30 cellular contexts compared by ENCODE assay signal in genomic region chr9:134493471-134494272, GRCh38.
A peak's percentile ranks its signal among the peaks of the same experiment; 100 is the strongest.
DNase-seq lines count a peak whose midpoint lies in the region; ATAC-seq, FAIRE-seq and TF ChIP-seq lines count a peak whose summit lies in the region.
"Had no signal": no experiment of that assay in that cellular context is flagged by ENCODE, and none has a peak within 500 bp of the region (broad histone marks: within the 10 kb centered on the region; RNA-seq: fewer than 3 reads in every experiment).

No MANE protein-coding gene starts in this region.

- no peaks in the 10 kb centered on the region; a peak in 1 of 7 replicates for H3K27me3 ChIP-seq in H1 (replicated peaks in 1 of 4; ENCODE audit: control insufficient read depth in 3 of 4, extremely low read depth in 1 of 4, insufficient read depth in 3 of 4, low read length in 3 of 4)
- no peaks in the 10 kb centered on the region for H3K27me3 ChIP-seq in upper lobe of right lung
- no peaks in the 10 kb centered on the region; the same call in 1 of the 2 replicates for H3K27me3 ChIP-seq in SJCRH30
- H3K27me3 ChIP-seq: ascending aorta had no signal

- no peak overlapping the region for H2BK20ac ChIP-seq in H1 (ENCODE audit: low read length)

- 0 out of 2 replicates have a peak overlapping the region, but pooled peaks have one; percentile 53 for H2AFZ ChIP-seq in H1 (ENCODE audit: low read length)

- no peak overlapping the region for H4K8ac ChIP-seq in H1 (ENCODE audit: extremely low read depth, insufficient read depth, low read length)

- no peak overlapping the region for H4K91ac ChIP-seq in H1 (replicated peaks; ENCODE audit: insufficient read length, low read length)

- no peaks in the 10 kb centered on the region for H3K79me2 ChIP-seq in H1 (ENCODE audit: control insufficient read depth in 1 of 2, insufficient read depth in 2 of 2, low read length in 2 of 2)

- no peaks in the 10 kb centered on the region for H3K9me3 Mint-ChIP-seq in mesothelial cell of epicardium
- H3K9me3 Mint-ChIP-seq: activated naive CD4-positive, alpha-beta T cell treated with anti-CD3 and anti-CD28 coated beads, Interleukin-2, amount 50 U/mL, for 24 hours; activated T-helper 17 cell treated with anti-CD3 and anti-CD28 coated beads, Interleukin-2, amount 50 U/mL, for 72 hours; CD4-positive, alpha-beta T cell; WTC11 had no signal

- H3K36me3 ChIP-seq in H1 (ENCODE audit: control insufficient read depth in 2 of 4, insufficient read depth in 4 of 4, low read length in 3 of 4) (no peaks in the 10 kb centered on the region), upper lobe of right lung (no peaks in the 10 kb centered on the region), SJCRH30 (no peaks in the 10 kb centered on the region)
- H3K36me3 ChIP-seq: ascending aorta, heart left ventricle had no signal

- peak; percentile 0 for DNase-seq in activated T-cell treated with anti-CD3 and anti-CD28 coated beads, Interleukin-2, amount 50 U/mL, for 1 hour
- DNase-seq in activated T-cell treated with anti-CD3 and anti-CD28 coated beads for 4 hours (no peak), H1 (ENCODE audit: low read depth in 1 of 2, low spot score in 2 of 2) (no peak), mesothelial cell of epicardium (ENCODE audit: low spot score in 2 of 2, unreplicated experiment in 2 of 2) (no peak), upper lobe of right lung (peak; percentile 19), LoVo (ENCODE audit: low spot score) (no peak), SJCRH30 (no peak), GM13977 (ENCODE audit: low spot score) (no peak)
- DNase-seq: activated CD4-positive, alpha-beta T cell treated with anti-CD3 and anti-CD28 coated beads, Interleukin-2, amount 50 U/mL, for 4 hours; caudate nucleus; cortex of kidney; NCI-H1048; NCI-H187; NCI-H2171 treated with DMSO at 0.1 percent for 48 hours; NCI-H510A treated with DMSO at 0.1 percent for 48 hours; PC-3; SHP77 treated with DMSO at 0.1 percent for 48 hours; stimulated activated CD4-positive, alpha-beta T cell treated with anti-CD3 and anti-CD28 coated beads, Interleukin-4, amount 100 ng/mL, for 1 hour; substantia nigra; SW 1271; T1000 had no signal

- TF ChIP-seq EP300 in H1 (IDR thresholded peaks at IDR 0.05; ENCODE audit: borderline replicate concordance in 1 of 2, low read depth in 2 of 2, low read length in 2 of 2) = no peak

- no peaks in the 10 kb centered on the region for H3K23me2 ChIP-seq in H1 (ENCODE audit: low read depth, low read length)

- no peaks in the 10 kb centered on the region for H3K79me1 ChIP-seq in H1 (ENCODE audit: low read depth, low read length)

- no peak overlapping the region for H3K4me3 ChIP-seq in H1 (ENCODE audit: extremely low read depth in 1 of 4, insufficient read depth in 2 of 4, low read depth in 3 of 4, low read length in 4 of 4)
- H3K4me3 ChIP-seq in upper lobe of right lung = no peak overlapping the region
- H3K4me3 ChIP-seq in SJCRH30 = no peak overlapping the region
- H3K4me3 ChIP-seq: ascending aorta, GM12878, heart left ventricle had no signal

- no peak overlapping the region for H2BK5ac ChIP-seq in H1 (ENCODE audit: low read depth, low read length)

- peaks cover 6% of the 10 kb centered on the region for H3K27me3 Mint-ChIP-seq in mesothelial cell of epicardium (ENCODE audit: low read depth)

- intact Hi-C loops in upper lobe of right lung (cut with DNase I) = no loop called here

- H3K9ac ChIP-seq in H1 (replicated peaks in 1 of 4; ENCODE audit: extremely low read depth in 1 of 4, low read depth in 3 of 4, low read length in 3 of 4) = no peak overlapping the region

- H3K4me1 Mint-ChIP-seq in mesothelial cell of epicardium = peaks cover 30% of the 10 kb centered on the region
- H3K4me1 Mint-ChIP-seq: activated naive CD4-positive, alpha-beta T cell treated with anti-CD3 and anti-CD28 coated beads, Interleukin-2, amount 50 U/mL, for 24 hours; activated T-helper 17 cell treated with anti-CD3 and anti-CD28 coated beads, Interleukin-2, amount 50 U/mL, for 72 hours had no signal

- no peak for TF ChIP-seq RAD21 in H1 (IDR thresholded peaks at IDR 0.05 in 1 of 2, conservative IDR thresholded peaks at IDR 0.05 in 1 of 2; ENCODE audit: low read depth in 2 of 2, low read length in 2 of 2)

- in situ Hi-C loops in GM13977 (cut with MboI; ENCODE audit: low pct_unique_long_range_greater_than_20kb, low sequenced_read_pairs, unreplicated experiment) = no loop called here

- no peak for TF ChIP-seq POLR2A in H1 (IDR thresholded peaks at IDR 0.05; ENCODE audit: control extremely low read depth in 1 of 2, low read depth in 2 of 2, low read length in 2 of 2)

- no peak overlapping the region for H3K56ac ChIP-seq in H1 (replicated peaks; ENCODE audit: insufficient read length, low read depth, low read length)

- CTCF ChIA-PET in H1 (lab: Charles Lee; ENCODE audit: partially characterized antibody) = interaction anchor here (1.0 to 1.3 kb wide), 3 partner anchors 23 to 196 kb away, joined by 3 to 4 read pairs (median 3); no protein-coding TSS in a partner anchor

- peak overlapping the region; percentile 21 for H3K27ac Mint-ChIP-seq in mesothelial cell of epicardium
- H3K27ac Mint-ChIP-seq: activated naive CD4-positive, alpha-beta T cell treated with anti-CD3 and anti-CD28 coated beads, Interleukin-2, amount 50 U/mL, for 24 hours; activated T-helper 17 cell treated with anti-CD3 and anti-CD28 coated beads, Interleukin-2, amount 50 U/mL, for 72 hours; CD4-positive, alpha-beta T cell; WTC11 had no signal

- no peak overlapping the region for H3K4ac ChIP-seq in H1 (replicated peaks; ENCODE audit: insufficient read length, low read depth, low read length)

- ATAC-seq in upper lobe of right lung = no peak
- ATAC-seq: activated T-helper 17 cell treated with anti-CD3 and anti-CD28 coated beads, Interleukin-2, amount 50 U/mL, for 72 hours; GM12878; PC-3; WTC11 had no signal

- no peaks in the 10 kb centered on the region for H3K9me3 ChIP-seq in H1 (ENCODE audit: insufficient read depth in 2 of 2, low read depth in 1 of 2, low read length in 1 of 2)
- H3K9me3 ChIP-seq in upper lobe of right lung = no peaks in the 10 kb centered on the region
- H3K9me3 ChIP-seq in SJCRH30 (replicated peaks) = no peaks in the 10 kb centered on the region
- H3K9me3 ChIP-seq: ascending aorta, heart left ventricle had no signal

- H2BK15ac ChIP-seq in H1 (ENCODE audit: low read length) = no peak overlapping the region

- H3K27ac ChIP-seq in H1 (ENCODE audit: low read depth, low read length) (no peak overlapping the region), upper lobe of right lung (no peak overlapping the region), SJCRH30 (no peak overlapping the region)
- H3K27ac ChIP-seq: 22Rv1, ascending aorta had no signal

- H2BK120ac ChIP-seq in H1 (replicated peaks; ENCODE audit: low read depth, low read length) = no peak overlapping the region

- H3K14ac ChIP-seq in H1 (ENCODE audit: insufficient read length) = no peak overlapping the region

- peaks cover 0 to 5% (median 0%) of the 10 kb centered on the region in 4 experiments; a peak in 2 of 7 replicates for H3K4me1 ChIP-seq in H1 (replicated peaks in 1 of 4; ENCODE audit: control insufficient read depth in 3 of 4, insufficient read depth in 4 of 4, low read length in 3 of 4)
- H3K4me1 ChIP-seq in upper lobe of right lung = peaks cover 6% of the 10 kb centered on the region
- peaks cover 9% of the 10 kb centered on the region for H3K4me1 ChIP-seq in SJCRH30
- H3K4me1 ChIP-seq: ascending aorta had no signal

- H3K4me2 ChIP-seq in H1 (ENCODE audit: insufficient read depth in 1 of 2, low read depth in 2 of 2, low read length in 2 of 2) = no peak overlapping the region

- no peak overlapping the region for H3K23ac ChIP-seq in H1 (ENCODE audit: insufficient read length)

- H3K18ac ChIP-seq in H1 (ENCODE audit: extremely low read depth, low read length) = no peak overlapping the region

- H4K5ac ChIP-seq in H1 (ENCODE audit: insufficient read length, low read depth, low read length) = no peak overlapping the region

- FAIRE-seq in H1 (lab: Jason Lieb, UNC) = no peak
- FAIRE-seq: D721Med, GM12878 had no signal

- no peak overlapping the region for H3K4me3 Mint-ChIP-seq in mesothelial cell of epicardium
- H3K4me3 Mint-ChIP-seq: activated naive CD4-positive, alpha-beta T cell treated with anti-CD3 and anti-CD28 coated beads, Interleukin-2, amount 50 U/mL, for 24 hours; activated T-helper 17 cell treated with anti-CD3 and anti-CD28 coated beads, Interleukin-2, amount 50 U/mL, for 72 hours; CD4-positive, alpha-beta T cell; WTC11 had no signal

- H3K36me3 Mint-ChIP-seq in mesothelial cell of epicardium = no peaks in the 10 kb centered on the region
- H3K36me3 Mint-ChIP-seq: activated naive CD4-positive, alpha-beta T cell treated with anti-CD3 and anti-CD28 coated beads, Interleukin-2, amount 50 U/mL, for 24 hours; WTC11 had no signal

- no peaks in the 10 kb centered on the region for H4K20me1 ChIP-seq in H1 (replicated peaks in 1 of 2; ENCODE audit: control insufficient read depth in 1 of 2, insufficient read depth in 2 of 2, low read length in 2 of 2)

- no peak overlapping the region for H2AK5ac ChIP-seq in H1 (ENCODE audit: low read depth, low read length)

- 84% methylated on average over 24 of the region's 25 CpGs; no CpG with 5 or more reads in 1 of the 2 experiments for WGBS in H1 (ENCODE audit: extremely low coverage in 1 of 2, insufficient coverage in 1 of 2, insufficient read length in 1 of 2, insufficient replicate concordance in 2 of 2, low coverage in 1 of 2, low lambda C conversion rate in 2 of 2, missing lambda C conversion rate in 1 of 2), 2 experiments

- POLR2A ChIA-PET in H1 (lab: Charles Lee; ENCODE audit: partially characterized antibody) = no interaction called here

- TF ChIP-seq CTCF in H1 (IDR thresholded peaks at IDR 0.05; ENCODE audit: control extremely low read depth in 1 of 3, insufficient read depth in 1 of 3, low read depth in 1 of 3, low read length in 3 of 3) = no peak
- no peak for TF ChIP-seq CTCF in mesothelial cell of epicardium (IDR thresholded peaks at IDR 0.05; ENCODE audit: unreplicated experiment)
- no peak for TF ChIP-seq CTCF in upper lobe of right lung (IDR thresholded peaks at IDR 0.05)
- no peak for TF ChIP-seq CTCF in GM13977 (IDR thresholded peaks at IDR 0.05; ENCODE audit: extremely low read depth, insufficient read depth, missing control alignments)

- H2BK12ac ChIP-seq in H1 (ENCODE audit: low read depth, low read length) = peak overlapping the region; percentile 60; the same call in 1 of the 2 replicates

TF ChIP-seq in H1, 55 proteins besides CTCF, POLR2A, EP300 and RAD21 (continues in another document):
- TF ChIP-seq RBBP5 (IDR thresholded peaks at IDR 0.05; ENCODE audit: borderline replicate concordance, low read depth, low read length) = no peak
- TF ChIP-seq GABPA (IDR thresholded peaks at IDR 0.05; ENCODE audit: borderline replicate concordance, insufficient read depth, low read length) = no peak
- TF ChIP-seq POU5F1 (IDR thresholded peaks at IDR 0.05; ENCODE audit: low read depth, low read length) = no peak
- TF ChIP-seq CTBP2 (IDR thresholded peaks at IDR 0.05; ENCODE audit: borderline replicate concordance, insufficient read depth, insufficient read length, low read length) = no peak
- no peak for TF ChIP-seq KDM1A (IDR thresholded peaks at IDR 0.05; ENCODE audit: borderline replicate concordance, low read length)
- TF ChIP-seq ASH2L (IDR thresholded peaks at IDR 0.05; ENCODE audit: low read length) = no peak
- no peak for TF ChIP-seq NRF1 (IDR thresholded peaks at IDR 0.05; ENCODE audit: low read depth, low read length)
- no peak for TF ChIP-seq TBP (IDR thresholded peaks at IDR 0.05; ENCODE audit: low read depth, low read length)

Comparison
In these comparisons a context has a peak if more than half of its experiments do, and no peak if none do; other contexts are left out.
1. DNase-seq: peak in activated T-cell treated with anti-CD3 and anti-CD28 coated beads, Interleukin-2, amount 50 U/mL, for 1 hour (single experiment) and upper lobe of right lung (single experiment); none in activated T-cell treated with anti-CD3 and anti-CD28 coated beads for 4 hours (single experiment), H1 (0 of 2), mesothelial cell of epicardium (0 of 2), LoVo (single experiment), SJCRH30 (0 of 2) and GM13977 (single experiment).